In the genomic region with DNA sequence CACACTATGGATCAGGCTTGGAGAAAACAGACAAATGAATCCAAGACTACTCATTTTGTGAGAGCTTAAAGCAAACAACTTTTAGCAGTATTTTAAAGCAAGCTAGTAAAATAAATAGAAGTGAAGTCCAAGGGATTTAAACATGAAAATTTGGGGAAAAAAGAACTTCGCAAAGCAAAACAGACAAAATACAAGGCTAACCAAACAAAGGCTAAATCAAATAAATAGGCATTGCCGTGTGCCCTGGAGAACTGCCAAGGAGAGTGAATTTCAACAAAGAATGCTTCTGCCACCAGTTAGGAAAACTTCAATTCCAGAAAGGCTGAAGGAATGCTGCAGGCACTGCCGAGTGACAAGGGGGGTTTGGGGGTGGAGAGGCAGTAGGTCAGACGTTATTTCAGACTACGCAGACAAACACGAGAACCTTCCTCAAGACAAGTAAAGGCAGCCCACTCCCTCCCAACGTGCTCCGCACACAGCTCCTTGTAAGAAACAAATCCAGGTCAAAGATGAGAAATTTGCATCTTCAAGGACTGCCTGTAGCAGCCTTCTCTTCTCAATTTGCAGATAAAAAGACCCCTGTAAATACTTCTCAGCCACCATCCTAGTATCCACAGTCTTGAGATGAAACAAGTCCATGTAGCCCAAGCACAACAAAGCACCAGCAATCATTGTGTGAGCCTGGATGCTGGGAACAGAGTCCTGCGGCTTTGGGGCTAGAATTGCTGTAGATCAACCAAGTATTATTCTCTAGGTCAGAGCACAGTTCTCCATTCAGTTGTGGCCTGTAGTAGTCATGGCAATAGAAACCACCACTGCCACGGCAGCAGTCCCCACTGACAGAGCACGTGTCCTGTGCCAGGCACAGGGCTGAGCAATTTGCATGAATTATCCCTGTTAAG, we compare ENCODE assay signal across 10 cellular contexts. TPM values are rescaled to one million over a fixed set of nuclear protein-coding genes. Genes with fewer than 3 reads are reported as not detected.
A peak's percentile ranks its signal among the peaks of the same experiment; 100 is the strongest.
DNase-seq lines count a peak whose midpoint lies in the region; ATAC-seq and TF ChIP-seq lines count a peak whose summit lies in the region.
"Had no signal": no experiment of that assay in that cellular context is flagged by ENCODE, and none has a peak within 500 bp of the region (broad histone marks: within the 10 kb centered on the region; RNA-seq: fewer than 3 reads in every experiment).

No MANE protein-coding gene starts in this region.

- H3K27me3 ChIP-seq in heart left ventricle (no peaks in the 10 kb centered on the region), lower lobe of right lung (ENCODE audit: low read depth) (no peaks in the 10 kb centered on the region), upper lobe of right lung (no peaks in the 10 kb centered on the region)

- no peak for DNase-seq in Right ventricle myocardium superior
- DNase-seq in heart left ventricle = no peak
- peak; percentile 56 for DNase-seq in cerebellar cortex (ENCODE audit: low spot score)
- DNase-seq in lower lobe of right lung = no peak
- no peak for DNase-seq in upper lobe of right lung
- no peak for DNase-seq in stimulated activated CD4-positive, alpha-beta T cell treated with anti-CD3 and anti-CD28 coated beads, Interleukin-4, amount 100 ng/mL, for 4 hours
- DNase-seq in HPDE6-E6E7 (ENCODE audit: extremely low spot score) = no peak
- no peak for DNase-seq in stimulated activated CD4-positive, alpha-beta T cell treated with anti-CD3 and anti-CD28 coated beads, Interleukin-2, amount 100 ng/mL, for 48 hours
- DNase-seq: activated T-cell treated with anti-CD3 and anti-CD28 coated beads, Interleukin-2, amount 50 U/mL, for 4 hours; CD4-positive, alpha-beta T cell had no signal

- peak; percentile 49 for ATAC-seq in Right ventricle myocardium superior (ENCODE audit: poor library complexity)
- no peak for ATAC-seq in heart left ventricle
- peak; percentile 34 to 72 for ATAC-seq in lower lobe of right lung
- peak; percentile 66 for ATAC-seq in upper lobe of right lung
- ATAC-seq: activated T-cell treated with anti-CD3 and anti-CD28 coated beads, Interleukin-2, amount 50 U/mL, for 4 hours had no signal

- no peak for TF ChIP-seq CTCF in heart left ventricle (IDR thresholded peaks at IDR 0.05)
- TF ChIP-seq CTCF in lower lobe of right lung (IDR thresholded peaks at IDR 0.05) = no peak
- TF ChIP-seq CTCF in upper lobe of right lung (IDR thresholded peaks at IDR 0.05) = no peak

- H3K9me3 ChIP-seq in heart left ventricle (no peaks in the 10 kb centered on the region), lower lobe of right lung (no peaks in the 10 kb centered on the region), upper lobe of right lung (no peaks in the 10 kb centered on the region)

- H3K36me3 ChIP-seq in heart left ventricle (no peaks in the 10 kb centered on the region), lower lobe of right lung (no peaks in the 10 kb centered on the region), upper lobe of right lung (no peaks in the 10 kb centered on the region)

- TF ChIP-seq POLR2A in heart left ventricle (IDR thresholded peaks at IDR 0.05) = no peak

- intact Hi-C loops in Right ventricle myocardium superior (cut with DNase I) = no loop called here
- intact Hi-C loops in heart left ventricle (cut with DNase I) = loop anchor here in 9 of 10 donors (2.0 to 10.0 kb wide), 10 partner anchors 486 to 1246 kb away; partner anchors contain the start of gene FOXN3 (in 2 of the 9)
- intact Hi-C loops in lower lobe of right lung (cut with DNase I) = loop anchor here (10.0 kb wide), 1 partner anchor 886 kb away; no protein-coding TSS in a partner anchor
- intact Hi-C loops in upper lobe of right lung (cut with DNase I) = loop anchor here (10.0 kb wide), 1 partner anchor 876 kb away; no protein-coding TSS in a partner anchor

- WGBS in heart left ventricle, 4 donors = 61 to 68% (median 65%) methylated on average over 11 of the region's 11 CpGs

- H3K4me3 ChIP-seq in heart left ventricle (no peak overlapping the region), lower lobe of right lung (no peak overlapping the region), upper lobe of right lung (no peak overlapping the region)

- H3K27ac ChIP-seq in heart left ventricle (peak overlapping the region in 1 of 12 donors; percentile 32), lower lobe of right lung (no peak overlapping the region), upper lobe of right lung (no peak overlapping the region)

- H3K4me1 ChIP-seq in heart left ventricle (peaks cover 0 to 12% (median 0%) of the 10 kb centered on the region in 12 donors), lower lobe of right lung (peaks cover 22% of the 10 kb centered on the region), upper lobe of right lung (no peaks in the 10 kb centered on the region)

RNA-seq across cellular contexts. Expression of gene EFCAB11, which starts 43.3 kb away (rescaled TPM):
- total RNA-seq in Right ventricle myocardium superior (3.3 TPM), heart left ventricle (1 to 10 TPM in 8 of 9 donors, under 1 TPM in 1; 0.79 to 4.6 (median 3.3) TPM), lower lobe of right lung (5.8 TPM), upper lobe of right lung (4.0 TPM)
- 1 to 10 TPM; 2.0 to 3.3 TPM for polyA plus RNA-seq in heart left ventricle

RNA-seq across cellular contexts. Expression of gene TDP1, which starts 44.5 kb away (rescaled TPM):
- total RNA-seq in Right ventricle myocardium superior = 2.8 TPM
- total RNA-seq in heart left ventricle = 1 to 10 TPM; 1.1 to 9.0 (median 4.1) TPM
- 1 to 10 TPM; 1.0 to 5.5 TPM for polyA plus RNA-seq in heart left ventricle
- total RNA-seq in lower lobe of right lung = 9.6 TPM
- 6.5 TPM for total RNA-seq in upper lobe of right lung

Comparison
In these comparisons a context has a peak if more than half of its experiments do, and no peak if none do; other contexts are left out.
1. ATAC-seq: peak in Right ventricle myocardium superior (single experiment), lower lobe of right lung (2 of 2) and upper lobe of right lung (single experiment); none in heart left ventricle (0 of 4).